1 cellular context compared by ENCODE assay signal in genomic region chr6:28080631-28081485, GRCh38.
TF ChIP-seq lines count a peak whose summit lies in the region.

No MANE protein-coding gene starts in this region.

TF ChIP-seq in HepG2, 621 proteins besides CTCF, POLR2A, EP300 and RAD21 (continued from another document):
- no peak for TF ChIP-seq ZBTB42 (CRISPR knock-in tag; IDR thresholded peaks at IDR 0.05)
- TF ChIP-seq TAF15 (IDR thresholded peaks at IDR 0.05; ENCODE audit: low read depth, low read length, poor library complexity, severe bottlenecking), result no peak
- no peak for TF ChIP-seq TEAD2 (CRISPR knock-in tag; IDR thresholded peaks at IDR 0.05)
- TF ChIP-seq ZSCAN25 (CRISPR knock-in tag; IDR thresholded peaks at IDR 0.05), result peak; percentile 28; the same call in 1 of the 2 replicates
- TF ChIP-seq PRDM15 (CRISPR knock-in tag; IDR thresholded peaks at IDR 0.05), result 0 out of 2 replicates have a peak, but pooled peaks have one; percentile 18
- TF ChIP-seq ERF (CRISPR knock-in tag; IDR thresholded peaks at IDR 0.05), result peak; percentile 89
- TF ChIP-seq SMAD3 (CRISPR knock-in tag; IDR thresholded peaks at IDR 0.05), result peak; percentile 97
- TF ChIP-seq BRCA1 (CRISPR knock-in tag; IDR thresholded peaks at IDR 0.05), result peak; percentile 95
- TF ChIP-seq ZNF713 (CRISPR knock-in tag; IDR thresholded peaks at IDR 0.05), result peak; percentile 99
- TF ChIP-seq GZF1 (CRISPR knock-in tag; IDR thresholded peaks at IDR 0.05), result peak; percentile 83; the same call in 1 of the 2 replicates
- TF ChIP-seq ZFP41 (CRISPR knock-in tag; IDR thresholded peaks at IDR 0.05; ENCODE audit: borderline replicate concordance), result 0 out of 2 replicates have a peak, but pooled peaks have one; percentile 79
- peak; percentile 60; the same call in 1 of the 2 replicates for TF ChIP-seq FUBP1 (CRISPR knock-in tag; IDR thresholded peaks at IDR 0.05; ENCODE audit: borderline replicate concordance)
- TF ChIP-seq KLF16 (CRISPR knock-in tag; IDR thresholded peaks at IDR 0.05), result peak; percentile 64 to 100; a peak in 3 of 4 replicates
- TF ChIP-seq GMEB2 (CRISPR knock-in tag; IDR thresholded peaks at IDR 0.05; ENCODE audit: low read depth), result peak; percentile 71
- peak; percentile 25; the same call in 1 of the 2 replicates for TF ChIP-seq ZNF564 (CRISPR knock-in tag; IDR thresholded peaks at IDR 0.05)
- TF ChIP-seq HNF4G (IDR thresholded peaks at IDR 0.05; ENCODE audit: borderline replicate concordance, low read depth, low read length), result peak; percentile 59; the same call in 1 of the 2 replicates
- peak; percentile 61; the same call in 1 of the 2 replicates for TF ChIP-seq HNF4G (CRISPR knock-in tag; IDR thresholded peaks at IDR 0.05; ENCODE audit: borderline replicate concordance, low read depth)
- peak; percentile 77 for TF ChIP-seq TFDP2 (CRISPR knock-in tag; IDR thresholded peaks at IDR 0.05)
- peak; percentile 99 for TF ChIP-seq ZNF788 (CRISPR knock-in tag; IDR thresholded peaks at IDR 0.05; ENCODE audit: borderline replicate concordance)
- no peak for TF ChIP-seq ZNF234 (CRISPR knock-in tag; conservative IDR thresholded peaks at IDR 0.05)
- TF ChIP-seq HCFC1 (IDR thresholded peaks at IDR 0.05; ENCODE audit: low read depth, low read length), result peak; percentile 91
- peak; percentile 80 for TF ChIP-seq YY1 (IDR thresholded peaks at IDR 0.05; ENCODE audit: insufficient read depth, insufficient replicate concordance, low read depth, low read length)
- TF ChIP-seq ZNF792 (CRISPR knock-in tag; IDR thresholded peaks at IDR 0.05), result peak; percentile 93
- TF ChIP-seq ZSCAN30 (CRISPR knock-in tag; IDR thresholded peaks at IDR 0.05), result no peak
- peak; percentile 83; the same call in 1 of the 2 replicates for TF ChIP-seq ZNF225 (CRISPR knock-in tag; IDR thresholded peaks at IDR 0.05)
- TF ChIP-seq ZFP36L1 (CRISPR knock-in tag; IDR thresholded peaks at IDR 0.05), result no peak
- no peak for TF ChIP-seq ZNF451 (CRISPR knock-in tag; IDR thresholded peaks at IDR 0.05)
- TF ChIP-seq PAX8 (CRISPR knock-in tag; IDR thresholded peaks at IDR 0.05; ENCODE audit: borderline replicate concordance), result 0 out of 2 replicates have a peak, but pooled peaks have one; percentile 80
- peak; percentile 57; the same call in 1 of the 2 replicates for TF ChIP-seq DNMT1 (CRISPR knock-in tag; IDR thresholded peaks at IDR 0.05)
- peak; percentile 77 for TF ChIP-seq ZBTB43 (CRISPR knock-in tag; conservative IDR thresholded peaks at IDR 0.05)
- TF ChIP-seq ZNF432 (CRISPR knock-in tag; IDR thresholded peaks at IDR 0.05; ENCODE audit: borderline replicate concordance), result no peak
- no peak for TF ChIP-seq ZNF343 (CRISPR knock-in tag; IDR thresholded peaks at IDR 0.05)
- TF ChIP-seq BCL6 (CRISPR knock-in tag; IDR thresholded peaks at IDR 0.05), result peak; percentile 75; the same call in 1 of the 2 replicates
- peak; percentile 99 for TF ChIP-seq ZNF567 (CRISPR knock-in tag; IDR thresholded peaks at IDR 0.05; ENCODE audit: borderline replicate concordance)
